33 cellular contexts compared by ENCODE assay signal in the genomic region with DNA sequence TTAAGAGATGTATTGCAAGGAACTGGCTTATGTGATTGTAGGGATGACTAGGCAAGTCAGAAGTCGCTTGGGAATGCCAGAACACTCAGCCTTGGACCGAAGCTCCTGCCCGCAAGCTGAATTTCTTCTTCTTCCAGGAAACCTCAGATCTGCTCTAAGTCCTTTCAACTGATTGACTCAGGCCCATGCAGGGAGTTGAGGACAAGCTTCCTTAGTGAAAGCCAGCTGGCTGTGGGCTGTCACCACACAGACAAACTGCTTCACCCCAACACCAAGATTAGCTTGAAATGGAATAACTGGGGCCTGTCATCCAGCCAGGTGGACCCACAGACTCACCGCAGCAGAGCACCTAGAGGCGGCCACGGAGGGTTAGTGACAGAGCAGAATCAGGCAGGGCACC. TPM values are rescaled to one million over a fixed set of nuclear protein-coding genes. Genes with fewer than 3 reads are reported as not detected.
"Had no signal": no experiment of that assay in that cellular context is flagged by ENCODE, and none has a peak within 500 bp of the region (broad histone marks: within the 10 kb centered on the region; RNA-seq: fewer than 3 reads in every experiment).

No MANE protein-coding gene starts in this region.

- H3K27me3 ChIP-seq: body of pancreas, breast epithelium, SJCRH30 had no signal

- H3K4me2 ChIP-seq: KMS-11, PC-9 had no signal

- FAIRE-seq: astrocyte, RCC 7860 had no signal

- H3K4me3 ChIP-seq: body of pancreas, breast epithelium, PC-9, SJCRH30, SK-N-MC had no signal

- H3K36me3 ChIP-seq: breast epithelium, SJCRH30 had no signal

- H3K27ac ChIP-seq: body of pancreas, breast epithelium, KMS-11, PC-9, SJCRH30, SK-N-MC had no signal

- DNase-seq: activated CD4-positive, alpha-beta T cell treated with anti-CD3 and anti-CD28 coated beads, Interleukin-2, amount 10 ng/mL, durations not matched to agents 7 days and 5 days; activated CD4-positive, alpha-beta T cell treated with anti-CD3 and anti-CD28 coated beads, Interleukin-2, amount 50 U/mL, for 48 hours; activated CD8-positive, alpha-beta T cell treated with anti-CD3 and anti-CD28 coated beads, Interleukin-2, amount 10 ng/mL, durations not matched to agents 7 days and 5 days; activated gamma-delta T cell; activated naive CD4-positive, alpha-beta T cell treated with Interleukin-2 at 50 U/mL for 16 hours; activated naive CD8-positive, alpha-beta T cell treated with anti-CD3 and anti-CD28 coated beads, Interleukin-2, amount 10 ng/mL, durations not matched to agents 7 days and 5 days; activated T-cell treated with anti-CD3 and anti-CD28 coated beads, Interleukin-2, amount 50 U/mL, for 24 hours; body of pancreas; MM.1S; MV-4-11; NCI-H1092; NCI-H1436 treated with DMSO at 0.1 percent for 48 hours; NCI-H1694 treated with DMSO at 0.1 percent for 48 hours; NCI-H2029 treated with DMSO at 0.1 percent for 48 hours; NCI-H2107; NCI-H2171; NCI-H510A; NCI-H526; NCI-H748 treated with DMSO at 0.1 percent for 48 hours; PC-9; SHP77; SJCRH30; T1000 had no signal

- H3K4me1 ChIP-seq: body of pancreas, breast epithelium, SJCRH30 had no signal

- H3K9me3 ChIP-seq: body of pancreas, SJCRH30 had no signal

- ATAC-seq: activated CD8-positive, alpha-beta T cell treated with anti-CD3 and anti-CD28 coated beads, Interleukin-2, amount 10 ng/mL, durations not matched to agents 7 days and 5 days; body of pancreas had no signal

- H2AFZ ChIP-seq: PC-9 had no signal

- H3K9ac ChIP-seq: KMS-11 had no signal

RNA-seq across cellular contexts. Expression of gene BDKRB2, which starts 24.7 kb away (rescaled TPM):
- total RNA-seq: activated CD4-positive, alpha-beta T cell treated with anti-CD3 and anti-CD28 coated beads, Interleukin-2, amount 10 ng/mL, durations not matched to agents 7 days and 5 days; activated CD8-positive, alpha-beta T cell treated with anti-CD3 and anti-CD28 coated beads, Interleukin-2, amount 10 ng/mL, durations not matched to agents 7 days and 5 days; activated naive CD8-positive, alpha-beta T cell treated with anti-CD3 and anti-CD28 coated beads, Interleukin-2, amount 10 ng/mL, durations not matched to agents 7 days and 5 days; activated T-helper 2 cell treated with anti-CD3 and anti-CD28 coated beads, Interferon-gamma antibody, Interleukin-2, Interleukin-4, amounts not matched to agents 10 μg/mL and 5 μg/mL and 100 μg/mL, durations not matched to agents 14 hours and 24 hours and 36 hours; SJCRH30; T-helper 1 cell treated with Interleukin-12 subunit alpha and Interleukin-12 subunit beta and Interleukin-4 antibody, amounts not matched to agents 30 ng/mL and 1 ng/mL, for 36 hours; T-helper 2 cell treated with Interferon-gamma antibody and Interleukin-4, amounts not matched to agents 100 ng/mL and 5 ng/mL, for 36 hours had no signal

RNA-seq across cellular contexts. Expression of gene BDKRB1, which starts 26.7 kb away (rescaled TPM):
- total RNA-seq: activated CD4-positive, alpha-beta T cell treated with anti-CD3 and anti-CD28 coated beads, Interleukin-2, amount 10 ng/mL, durations not matched to agents 7 days and 5 days; activated CD8-positive, alpha-beta T cell treated with anti-CD3 and anti-CD28 coated beads, Interleukin-2, amount 10 ng/mL, durations not matched to agents 7 days and 5 days; activated naive CD8-positive, alpha-beta T cell treated with anti-CD3 and anti-CD28 coated beads, Interleukin-2, amount 10 ng/mL, durations not matched to agents 7 days and 5 days; activated T-helper 2 cell treated with anti-CD3 and anti-CD28 coated beads, Interferon-gamma antibody, Interleukin-2, Interleukin-4, amounts not matched to agents 10 μg/mL and 5 μg/mL and 100 μg/mL, durations not matched to agents 14 hours and 24 hours and 36 hours; body of pancreas; cardiac septum; OCI-LY7; PC-9; T-helper 1 cell treated with Interleukin-12 subunit alpha and Interleukin-12 subunit beta and Interleukin-4 antibody, amounts not matched to agents 30 ng/mL and 1 ng/mL, for 36 hours; T-helper 2 cell treated with Interferon-gamma antibody and Interleukin-4, amounts not matched to agents 100 ng/mL and 5 ng/mL, for 36 hours had no signal
